In genomic region chr6:149223120-149223775, GRCh38 we compare ENCODE assay signal across 24 cellular contexts.
"Had no signal": no experiment of that assay in that cellular context is flagged by ENCODE, and none has a peak within 500 bp of the region (broad histone marks: within the 10 kb centered on the region; RNA-seq: fewer than 3 reads in every experiment).

No MANE protein-coding gene starts in this region.

- H3K27me3 Mint-ChIP-seq: activated CD4-positive, alpha-beta T cell treated with anti-CD3 and anti-CD28 coated beads, Interleukin-2, amount 10 ng/mL, durations not matched to agents 7 days and 5 days; activated CD8-positive, alpha-beta T cell treated with anti-CD3 and anti-CD28 coated beads for 36 hours; activated T-helper 17 cell treated with anti-CD3 and anti-CD28 coated beads, Interleukin-2, amount 50 U/mL, for 72 hours; naive thymus-derived CD4-positive, alpha-beta T cell; stimulated activated memory B cell treated with anti-CD40 and anti-IgM and Interleukin-4, amounts not matched to agents 10 μg/mL and 1 μg/mL and 100 μg/mL, for 72 hours had no signal

- H3K27ac Mint-ChIP-seq: activated CD4-positive, alpha-beta T cell treated with anti-CD3 and anti-CD28 coated beads, Interleukin-2, amount 10 ng/mL, durations not matched to agents 7 days and 5 days; activated CD8-positive, alpha-beta T cell treated with anti-CD3 and anti-CD28 coated beads for 36 hours; activated naive CD4-positive, alpha-beta T cell treated with anti-CD3 and anti-CD28 coated beads, Interleukin-2, amount 50 U/mL, for 72 hours; activated T-helper 17 cell treated with anti-CD3 and anti-CD28 coated beads, Interleukin-2, amount 50 U/mL, for 72 hours; mesothelial cell of epicardium; WTC11 had no signal

- ATAC-seq: activated CD8-positive, alpha-beta T cell treated with anti-CD3 and anti-CD28 coated beads for 36 hours; activated naive CD4-positive, alpha-beta T cell treated with anti-CD3 and anti-CD28 coated beads, Interleukin-2, amount 50 U/mL, for 72 hours; activated T-cell treated with anti-CD3 and anti-CD28 coated beads, Interleukin-2, amount 50 U/mL, for 4 hours; activated T-helper 17 cell treated with anti-CD3 and anti-CD28 coated beads, Interleukin-2, amount 50 U/mL, for 72 hours; gastroesophageal sphincter; naive thymus-derived CD4-positive, alpha-beta T cell; stimulated activated memory B cell treated with anti-CD40 and anti-IgM and Interleukin-4, amounts not matched to agents 10 μg/mL and 1 μg/mL and 100 μg/mL, for 72 hours; upper lobe of right lung; WTC11 had no signal

- DNase-seq: activated CD4-positive, alpha-beta T cell treated with anti-CD3 and anti-CD28 coated beads for 1 hour; activated CD4-positive, alpha-beta T cell treated with anti-CD3 and anti-CD28 coated beads, Interleukin-2, amount 10 ng/mL, durations not matched to agents 7 days and 5 days; activated CD8-positive, alpha-beta T cell treated with anti-CD3 and anti-CD28 coated beads for 36 hours; activated gamma-delta T cell treated with Interleukin-2 at 50 U/mL for 16 hours; activated T-cell treated with anti-CD3 and anti-CD28 coated beads, Interleukin-2, amount 50 U/mL, for 4 hours; anterior cingulate cortex; hippocampal formation; left cardiac atrium; naive thymus-derived CD4-positive, alpha-beta T cell; posterior cingulate gyrus; right cardiac atrium; stimulated activated CD4-positive, alpha-beta T cell treated with anti-CD3 and anti-CD28 coated beads, Interleukin-1b, Interleukin-23, amount 100 ng/mL, for 48 hours; stimulated activated CD4-positive, alpha-beta T cell treated with anti-CD3 and anti-CD28 coated beads, Interleukin-4, amount 100 ng/mL, for 4 hours; stimulated activated CD8-positive, alpha-beta memory T cell treated with anti-CD3 and anti-CD28 coated beads, Interleukin-4, amount 100 ng/mL, for 48 hours; stomach; T1000; thyroid gland; upper lobe of right lung had no signal

- H3K36me3 Mint-ChIP-seq: mesothelial cell of epicardium; stimulated activated memory B cell treated with anti-CD40 and anti-IgM and Interleukin-4, amounts not matched to agents 10 μg/mL and 1 μg/mL and 100 μg/mL, for 72 hours; WTC11 had no signal

- H3K9me3 ChIP-seq: gastroesophageal sphincter, stomach, thyroid gland, upper lobe of right lung had no signal

- H3K36me3 ChIP-seq: gastroesophageal sphincter, stomach, thyroid gland, upper lobe of right lung had no signal

- H3K27me3 ChIP-seq: gastroesophageal sphincter, stomach, thyroid gland, upper lobe of right lung had no signal

- H3K4me1 ChIP-seq: upper lobe of right lung had no signal

- H3K27ac ChIP-seq: gastroesophageal sphincter, stomach, upper lobe of right lung had no signal

- H3K4me3 ChIP-seq: gastroesophageal sphincter, stomach, thyroid gland, upper lobe of right lung had no signal

- H3K4me3 Mint-ChIP-seq: activated CD4-positive, alpha-beta T cell treated with anti-CD3 and anti-CD28 coated beads, Interleukin-2, amount 10 ng/mL, durations not matched to agents 7 days and 5 days; activated CD8-positive, alpha-beta T cell treated with anti-CD3 and anti-CD28 coated beads for 36 hours; activated T-cell treated with anti-CD3 and anti-CD28 coated beads, Interleukin-2, amount 50 U/mL, for 4 hours; activated T-helper 17 cell treated with anti-CD3 and anti-CD28 coated beads, Interleukin-2, amount 50 U/mL, for 72 hours; mesothelial cell of epicardium; naive thymus-derived CD4-positive, alpha-beta T cell; stimulated activated memory B cell treated with anti-CD40 and anti-IgM and Interleukin-4, amounts not matched to agents 10 μg/mL and 1 μg/mL and 100 μg/mL, for 72 hours; WTC11 had no signal

- H3K9me3 Mint-ChIP-seq: activated CD8-positive, alpha-beta T cell treated with anti-CD3 and anti-CD28 coated beads for 36 hours; activated T-cell treated with anti-CD3 and anti-CD28 coated beads, Interleukin-2, amount 50 U/mL, for 4 hours; mesothelial cell of epicardium; stimulated activated memory B cell treated with anti-CD40 and anti-IgM and Interleukin-4, amounts not matched to agents 10 μg/mL and 1 μg/mL and 100 μg/mL, for 72 hours; WTC11 had no signal
